Comparison of ENCODE assay signal across 8 cellular contexts in genomic region chr15:31338879-31339557, GRCh38. TPM values are rescaled to one million over a fixed set of nuclear protein-coding genes. Genes with fewer than 3 reads are reported as not detected.
DNase-seq lines count a peak whose midpoint lies in the region; ATAC-seq and TF ChIP-seq lines count a peak whose summit lies in the region.

No MANE protein-coding gene starts in this region.

- TF ChIP-seq CTCF in activated B cell treated with CpG ODN at 0.5 μM for 24 hours (IDR thresholded peaks at IDR 0.05) = no peak
- TF ChIP-seq CTCF in fibroblast of pulmonary artery (IDR thresholded peaks at IDR 0.05; ENCODE audit: low read length, missing control alignments) = no peak
- no peak for TF ChIP-seq CTCF in osteocyte (IDR thresholded peaks at IDR 0.05)

- H3K9me3 Mint-ChIP-seq in activated B cell treated with CpG ODN at 0.5 μM for 24 hours = no peaks in the 10 kb centered on the region
- H3K9me3 Mint-ChIP-seq in osteocyte (ENCODE audit: unreplicated experiment) = no peaks in the 10 kb centered on the region

- no peak overlapping the region for H3K4me3 ChIP-seq in fibroblast of pulmonary artery (replicated peaks; ENCODE audit: low read depth, low read length)

- H3K36me3 Mint-ChIP-seq in activated B cell treated with CpG ODN at 0.5 μM for 24 hours (ENCODE audit: low read depth) (peaks cover 19% of the 10 kb centered on the region), osteocyte (ENCODE audit: unreplicated experiment) (no peaks in the 10 kb centered on the region)

- CTCF ChIA-PET in activated B cell treated with CpG ODN at 0.5 μM for 24 hours (lab: Charles Lee) = interaction anchor here (1.4 kb wide), 1 partner anchor 147 kb away, joined by 3 read pairs; no protein-coding TSS in a partner anchor

- peak overlapping the region; percentile 44 for H3K4me3 Mint-ChIP-seq in activated B cell treated with CpG ODN at 0.5 μM for 24 hours
- H3K4me3 Mint-ChIP-seq in osteocyte (ENCODE audit: unreplicated experiment) = no peak overlapping the region

- peak; percentile 71 for DNase-seq in Caki2 (ENCODE audit: low read depth)
- DNase-seq in KBM-7 = peak; percentile 67
- peak; percentile 40 for DNase-seq in activated B cell treated with CpG ODN at 0.5 μM for 24 hours
- DNase-seq in fibroblast of pulmonary artery (ENCODE audit: low read depth) = peak; percentile 92
- peak; percentile 94 for DNase-seq in osteocyte (ENCODE audit: extremely low spot score, unreplicated experiment)
- DNase-seq in middle frontal gyrus (ENCODE audit: extremely low spot score, low spot score) = no peak
- no peak for DNase-seq in mesenteric fat pad (ENCODE audit: low spot score)

- in situ Hi-C loops in Caki2 (cut with HindIII; ENCODE audit: low pct_unique_long_range_greater_than_20kb, low sequenced_read_pairs) = no loop called here
- in situ Hi-C loops in KBM-7 (cut with MboI; ENCODE audit: low pct_unique_long_range_greater_than_20kb, low sequenced_read_pairs) = no loop called here

- intact Hi-C loops in activated B cell treated with CpG ODN at 0.5 μM for 24 hours (cut with micrococcal nuclease) = loop anchor here (1.0 kb wide), 2 partner anchors 7 to 10 kb away; no protein-coding TSS in a partner anchor

- H3K4me1 Mint-ChIP-seq in activated B cell treated with CpG ODN at 0.5 μM for 24 hours (peaks cover 99% of the 10 kb centered on the region), osteocyte (ENCODE audit: unreplicated experiment) (peaks cover 56% of the 10 kb centered on the region)

- H3K27ac Mint-ChIP-seq in activated B cell treated with CpG ODN at 0.5 μM for 24 hours (peak overlapping the region; percentile 76), osteocyte (ENCODE audit: unreplicated experiment) (peak overlapping the region; percentile 98)

- H3K27me3 Mint-ChIP-seq in activated B cell treated with CpG ODN at 0.5 μM for 24 hours = no peaks in the 10 kb centered on the region
- no peaks in the 10 kb centered on the region for H3K27me3 Mint-ChIP-seq in osteocyte (ENCODE audit: unreplicated experiment)

- POLR2A ChIA-PET in activated B cell treated with CpG ODN at 0.5 μM for 24 hours (lab: Charles Lee) = interaction anchor here (0.6 to 1.8 kb wide), 8 partner anchors 7 to 118 kb away, joined by 3 to 7 read pairs (median 4); no protein-coding TSS in a partner anchor

- peak; percentile 19 for ATAC-seq in GM19468 (IDR thresholded peaks at IDR 0.05; ENCODE audit: extremely low read depth, unreplicated experiment)
- peak; percentile 50 for ATAC-seq in activated B cell treated with CpG ODN at 0.5 μM for 24 hours (ENCODE audit: low read depth)

RNA-seq across cellular contexts. Expression of gene KLF13, which starts 12.4 kb away (rescaled TPM):
- 43.1 and 49.7 TPM in 2 replicates for total RNA-seq in Caki2 (2014; rRNA removed; shearing (Covaris generic); ENCODE audit: low replicate concordance)
- total RNA-seq in activated B cell treated with CpG ODN at 0.5 μM for 24 hours = 177 and 178 TPM in 2 replicates
- 54.5 and 57.7 TPM in 2 replicates for total RNA-seq in osteocyte
- total RNA-seq in mesenteric fat pad = 41.8 TPM

Comparison
In these comparisons a context has a peak if more than half of its experiments do, and no peak if none do; other contexts are left out.
1. DNase-seq: peak in Caki2 (single experiment), KBM-7 (single experiment), activated B cell treated with CpG ODN at 0.5 μM for 24 hours (single experiment), fibroblast of pulmonary artery (single experiment) and osteocyte (single experiment); none in middle frontal gyrus (single experiment) and mesenteric fat pad (single experiment).